ENCODE assay signal across 8 cellular contexts in the genomic region with DNA sequence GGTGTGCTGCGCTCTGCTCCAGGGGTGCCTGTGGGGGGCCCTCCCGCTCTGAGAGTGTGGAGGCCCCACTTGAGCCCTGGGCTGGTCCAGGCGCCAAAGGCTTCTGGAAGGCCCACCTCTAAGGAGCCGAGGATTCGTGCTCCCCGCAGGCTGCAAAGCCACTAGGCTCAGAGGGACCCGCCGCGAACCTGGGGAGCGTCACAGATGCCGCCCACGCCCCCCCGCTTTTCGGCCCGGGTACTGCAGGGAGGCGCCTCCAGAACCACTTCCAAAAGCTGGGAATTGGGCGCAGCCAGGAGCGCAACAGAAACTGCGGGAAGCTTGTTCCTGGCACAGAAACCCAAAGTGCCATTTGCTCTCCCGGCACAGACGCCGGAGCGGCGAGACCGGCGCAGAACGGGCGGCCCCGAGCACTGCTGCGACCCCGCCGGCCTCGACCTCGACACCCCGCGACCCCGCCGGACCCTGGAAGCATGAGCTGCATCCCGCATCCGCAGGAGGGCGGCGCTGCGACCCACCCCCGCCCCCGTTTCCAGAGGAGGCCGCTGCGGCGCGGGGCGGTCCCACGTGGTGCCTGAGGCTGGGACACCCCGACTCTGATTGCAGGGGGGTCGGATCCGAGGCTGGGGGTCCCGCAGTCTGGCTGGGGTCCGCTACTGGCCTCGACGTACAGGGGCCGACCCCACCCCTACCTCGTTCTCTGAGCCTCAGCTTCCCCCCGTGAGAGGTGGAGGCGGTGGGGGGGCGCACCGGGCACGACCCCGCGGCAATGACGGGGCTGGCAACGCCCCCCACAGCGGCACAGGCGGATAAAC. TPM values are rescaled to one million over a fixed set of nuclear protein-coding genes. Genes with fewer than 3 reads are reported as not detected.
DNase-seq lines count a peak whose midpoint lies in the region; ATAC-seq, FAIRE-seq and TF ChIP-seq lines count a peak whose summit lies in the region.

No MANE protein-coding gene starts in this region.

- 14% methylated on average over 53 of the region's 71 CpGs for WGBS in hepatocyte (ENCODE audit: low lambda C conversion rate, missing lambda C conversion rate)
- 3 to 18% (median 5%) methylated on average over 18 to 71 of the region's 71 CpGs for WGBS in spleen, 5 donors

- ATAC-seq in PC-3 (no peak), HG03432 (IDR thresholded peaks at IDR 0.05; ENCODE audit: unreplicated experiment) (no peak)

- peaks cover 13% of the 10 kb centered on the region for H3K27me3 ChIP-seq in PC-3 (ENCODE audit: low read length)
- H3K27me3 ChIP-seq in hepatocyte: peaks cover 46% of the 10 kb centered on the region
- H3K27me3 ChIP-seq in spleen (replicated peaks in 1 of 7): peaks cover 6 to 73% (median 50%) of the 10 kb centered on the region in 7 donors

- no peaks in the 10 kb centered on the region for H3F3A ChIP-seq in PC-3 (ENCODE audit: low read length, unreplicated experiment)

- peaks cover 38% of the 10 kb centered on the region for H3K4me1 Mint-ChIP-seq in activated T-cell treated with anti-CD3 and anti-CD28 coated beads, Interleukin-2, amount 50 U/mL, for 24 hours (ENCODE audit: low read depth)

- no peak overlapping the region for H2AFZ ChIP-seq in PC-3 (ENCODE audit: low read length)
- H2AFZ ChIP-seq in hepatocyte: no peak overlapping the region

- H3K9ac ChIP-seq in PC-3 (ENCODE audit: low read length): no peak overlapping the region

- H3K79me2 ChIP-seq in PC-3 (ENCODE audit: low read length) (no peaks in the 10 kb centered on the region), hepatocyte (no peaks in the 10 kb centered on the region)

- no peaks in the 10 kb centered on the region for H3K9me2 ChIP-seq in PC-3 (replicated peaks; ENCODE audit: low read length)
- H3K9me2 ChIP-seq in hepatocyte (replicated peaks; ENCODE audit: insufficient read depth): no peaks in the 10 kb centered on the region

- H3K36me3 ChIP-seq in PC-3 (ENCODE audit: low read depth, low read length) (no peaks in the 10 kb centered on the region), hepatocyte (replicated peaks; ENCODE audit: insufficient read depth, low read depth) (no peaks in the 10 kb centered on the region), spleen (no peaks in the 10 kb centered on the region)

- intact Hi-C loops in PC-3 (cut with micrococcal nuclease) (no loop called here), spleen (cut with DNase I; ENCODE audit: low total_unique reads) (no loop called here)

- H3K27ac Mint-ChIP-seq in activated T-cell treated with anti-CD3 and anti-CD28 coated beads, Interleukin-2, amount 50 U/mL, for 24 hours: no peak overlapping the region

- H3K27me3 Mint-ChIP-seq in activated T-cell treated with anti-CD3 and anti-CD28 coated beads, Interleukin-2, amount 50 U/mL, for 24 hours: peaks cover 44% of the 10 kb centered on the region

- BruUV-seq in PC-3 (replicated peaks; lab: Mats Ljungman, UMichigan): no TSS peak

- CTCF ChIA-PET in PC-3 (lab: Charles Lee): no interaction called here

- H3K4me3 Mint-ChIP-seq in activated T-cell treated with anti-CD3 and anti-CD28 coated beads, Interleukin-2, amount 50 U/mL, for 24 hours: peak overlapping the region; percentile 46

- TF ChIP-seq CTCF in PC-3 (conservative IDR thresholded peaks at IDR 0.05; ENCODE audit: low read depth, low read length) (no peak), hepatocyte (IDR thresholded peaks at IDR 0.05; ENCODE audit: poor library complexity) (no peak), spleen (IDR thresholded peaks at IDR 0.05 in 8 of 11, conservative IDR thresholded peaks at IDR 0.05 in 3 of 11) (no peak), D721Med (IDR thresholded peaks at IDR 0.05; ENCODE audit: insufficient read depth, missing control alignments) (no peak)

- H4K20me1 ChIP-seq in PC-3 (ENCODE audit: low read length) (no peaks in the 10 kb centered on the region), hepatocyte (ENCODE audit: insufficient read depth, poor library complexity, severe bottlenecking) (no peaks in the 10 kb centered on the region)

- H3K27ac ChIP-seq in PC-3 (ENCODE audit: low read length) (no peak overlapping the region), hepatocyte (no peak overlapping the region), spleen (no peak overlapping the region)

- H3K36me3 Mint-ChIP-seq in activated T-cell treated with anti-CD3 and anti-CD28 coated beads, Interleukin-2, amount 50 U/mL, for 24 hours (ENCODE audit: low read depth): no peaks in the 10 kb centered on the region

- DNase-seq in activated T-cell treated with anti-CD3 and anti-CD28 coated beads, Interleukin-2, amount 50 U/mL, for 24 hours: no peak
- no peak for DNase-seq in activated T-cell treated with anti-CD3 and anti-CD28 coated beads, Interleukin-2, amount 50 U/mL, for 48 hours
- DNase-seq in PC-3 (no peak), hepatocyte (ENCODE audit: low spot score) (no peak), spleen (peak; percentile 69), D721Med (ENCODE audit: insufficient read length, low spot score) (no peak), HuH-7 (ENCODE audit: low spot score) (no peak)

- H3K4me1 ChIP-seq in PC-3 (ENCODE audit: insufficient read depth, low read length) (peaks cover 5% of the 10 kb centered on the region; the same call in 1 of the 2 replicates), hepatocyte (ENCODE audit: insufficient read depth) (peaks cover 10% of the 10 kb centered on the region), spleen (peaks cover 3 to 44% (median 39%) of the 10 kb centered on the region in 6 donors)

- FAIRE-seq in D721Med (lab: Jason Lieb, UNC): no peak

- H3K9me3 ChIP-seq in PC-3 (ENCODE audit: low read length): no peaks in the 10 kb centered on the region
- no peaks in the 10 kb centered on the region for H3K9me3 ChIP-seq in hepatocyte (ENCODE audit: low read depth)
- H3K9me3 ChIP-seq in spleen: no peaks in the 10 kb centered on the region

- POLR2A ChIA-PET in PC-3 (lab: Charles Lee; ENCODE audit: unreplicated experiment): no interaction called here

- H3K4me3 ChIP-seq in PC-3 (ENCODE audit: low read length) (no peak overlapping the region), hepatocyte (no peak overlapping the region), spleen (peak overlapping the region in 6 of 8 donors; percentile 4 to 60 (median 21))

- no peaks in the 10 kb centered on the region for H3K9me3 Mint-ChIP-seq in activated T-cell treated with anti-CD3 and anti-CD28 coated beads, Interleukin-2, amount 50 U/mL, for 24 hours

- peak overlapping the region; percentile 28; the same call in 1 of the 2 replicates for H3K4me2 ChIP-seq in PC-3 (ENCODE audit: low read length)
- peak overlapping the region; percentile 83 for H3K4me2 ChIP-seq in hepatocyte

- no peak for TF ChIP-seq POLR2A in spleen (IDR thresholded peaks at IDR 0.05)

RNA-seq across cellular contexts. Expression of a gene that starts 30.8 kb away (rescaled TPM):
- 0.87 and 2.6 TPM in 2 replicates for total RNA-seq in PC-3 (2014; rRNA removed)
- 0.16 and 0.30 TPM in 2 replicates for total RNA-seq in hepatocyte
- polyA plus RNA-seq in hepatocyte: 1.6 and 2.0 TPM in 2 replicates
- 10 to 100 TPM in 4 of 7 donors, 1 to 10 TPM in 3; 1.3 to 20.7 (median 12.4) TPM for total RNA-seq in spleen
- 10 to 100 TPM in 2 of 3 donors, 1 to 10 TPM in 1; 5.1 to 12.3 (median 10.7) TPM for polyA plus RNA-seq in spleen

Comparison
In these comparisons a context has a peak if more than half of its experiments do, and no peak if none do; other contexts are left out.
1. H3K4me3 ChIP-seq: peak in spleen (6 of 8); none in PC-3 (single experiment) and hepatocyte (single experiment).